12 cellular contexts compared by ENCODE assay signal in genomic region chr5:157050050-157050449, GRCh38. TPM values are rescaled to one million over a fixed set of nuclear protein-coding genes. Genes with fewer than 3 reads are reported as not detected.
DNase-seq lines count a peak whose midpoint lies in the region; ATAC-seq and TF ChIP-seq lines count a peak whose summit lies in the region.
"Had no signal": no experiment of that assay in that cellular context is flagged by ENCODE, and none has a peak within 500 bp of the region (broad histone marks: within the 10 kb centered on the region; RNA-seq: fewer than 3 reads in every experiment).

No MANE protein-coding gene starts in this region.

- H3K27ac ChIP-seq in HUES48 (ENCODE audit: low read depth, low read length) (peak overlapping the region; percentile 71), spleen (peak overlapping the region in 1 of 8 donors; percentile 11)
- H3K27ac ChIP-seq: foreskin keratinocyte, pancreas had no signal

- H3K27me3 Mint-ChIP-seq in activated T-cell treated with anti-CD3 and anti-CD28 coated beads, Interleukin-2, amount 50 U/mL, for 72 hours (ENCODE audit: low read depth), result no peaks in the 10 kb centered on the region
- no peaks in the 10 kb centered on the region for H3K27me3 Mint-ChIP-seq in chondrocyte (ENCODE audit: low read depth)
- no peaks in the 10 kb centered on the region for H3K27me3 Mint-ChIP-seq in stimulated activated naive CD8-positive, alpha-beta T cell treated with anti-CD3 and anti-CD28 coated beads, Interleukin-15, Interleukin-2, amounts not matched to agents 100 ng/mL and 50 ng/mL, for 24 hours

- TF ChIP-seq POLR2A in spleen (IDR thresholded peaks at IDR 0.05), result no peak

- H3K4me1 Mint-ChIP-seq in activated T-cell treated with anti-CD3 and anti-CD28 coated beads, Interleukin-2, amount 50 U/mL, for 72 hours (ENCODE audit: low read depth), result peaks cover 33% of the 10 kb centered on the region
- peaks cover 7% of the 10 kb centered on the region for H3K4me1 Mint-ChIP-seq in chondrocyte (ENCODE audit: low read depth)
- H3K4me1 Mint-ChIP-seq in stimulated activated naive CD8-positive, alpha-beta T cell treated with anti-CD3 and anti-CD28 coated beads, Interleukin-15, Interleukin-2, amounts not matched to agents 100 ng/mL and 50 ng/mL, for 24 hours (ENCODE audit: low read depth), result peaks cover 53% of the 10 kb centered on the region

- H3K9me3 ChIP-seq in HUES48 (ENCODE audit: control insufficient read depth, insufficient read depth, low read length) (no peaks in the 10 kb centered on the region), spleen (no peaks in the 10 kb centered on the region)
- H3K9me3 ChIP-seq: pancreas had no signal

- DNase-seq in activated T-cell treated with anti-CD3 and anti-CD28 coated beads, Interleukin-2, amount 50 U/mL, for 72 hours, result no peak
- no peak for DNase-seq in activated T-cell treated with anti-CD3 and anti-CD28 coated beads for 4 hours
- no peak for DNase-seq in chondrocyte (ENCODE audit: low spot score)
- no peak for DNase-seq in NCI-H2196 (lab: John Stamatoyannopoulos, UW; ENCODE audit: unreplicated experiment)
- DNase-seq in COLO829 (ENCODE audit: low spot score), result no peak
- DNase-seq in spleen, result no peak
- DNase-seq: foreskin keratinocyte, NCI-H524, pancreas had no signal

- H3K4me1 ChIP-seq in HUES48 (ENCODE audit: control insufficient read depth, insufficient read depth, low read length), result peaks cover 10% of the 10 kb centered on the region; the same call in 1 of the 2 replicates
- no peaks in the 10 kb centered on the region for H3K4me1 ChIP-seq in spleen
- H3K4me1 ChIP-seq: foreskin keratinocyte, pancreas had no signal

- H3K27ac Mint-ChIP-seq in activated T-cell treated with anti-CD3 and anti-CD28 coated beads, Interleukin-2, amount 50 U/mL, for 72 hours, result peak overlapping the region; percentile 39
- H3K27ac Mint-ChIP-seq in chondrocyte (ENCODE audit: unreplicated experiment), result peak overlapping the region; percentile 5
- H3K27ac Mint-ChIP-seq in stimulated activated naive CD8-positive, alpha-beta T cell treated with anti-CD3 and anti-CD28 coated beads, Interleukin-15, Interleukin-2, amounts not matched to agents 100 ng/mL and 50 ng/mL, for 24 hours, result peak overlapping the region; percentile 69

- WGBS in spleen, 5 donors, result 38 to 56% (median 47%) methylated on average over 5 of the region's 5 CpGs

- intact Hi-C loops in spleen (cut with DNase I; ENCODE audit: low total_unique reads), result no loop called here

- TF ChIP-seq CTCF in chondrocyte (IDR thresholded peaks at IDR 0.05) (no peak), spleen (IDR thresholded peaks at IDR 0.05 in 8 of 11, conservative IDR thresholded peaks at IDR 0.05 in 3 of 11) (no peak)

- H3K9ac ChIP-seq in HUES48 (ENCODE audit: low read depth, low read length), result no peak overlapping the region; the same call in 1 of the 2 replicates

- H3K27me3 ChIP-seq in HUES48 (ENCODE audit: control insufficient read depth, insufficient read depth, low read length) (no peaks in the 10 kb centered on the region), spleen (replicated peaks in 1 of 7) (no peaks in the 10 kb centered on the region)
- H3K27me3 ChIP-seq: foreskin keratinocyte, pancreas had no signal

- H3K4me3 ChIP-seq in HUES48 (ENCODE audit: low read depth, low read length), result no peak overlapping the region
- peak overlapping the region in 1 of 8 donors; percentile 6 for H3K4me3 ChIP-seq in spleen
- H3K4me3 ChIP-seq: pancreas had no signal

- ATAC-seq in activated T-cell treated with anti-CD3 and anti-CD28 coated beads, Interleukin-2, amount 50 U/mL, for 72 hours (replicated peaks in 1 of 2), result peak in 1 of 2 donors; percentile 46
- ATAC-seq: foreskin keratinocyte, pancreas had no signal

- no peaks in the 10 kb centered on the region for H3K36me3 Mint-ChIP-seq in activated T-cell treated with anti-CD3 and anti-CD28 coated beads, Interleukin-2, amount 50 U/mL, for 72 hours (ENCODE audit: insufficient read depth in 2 of 2)
- H3K36me3 Mint-ChIP-seq in chondrocyte (ENCODE audit: low read depth), result no peaks in the 10 kb centered on the region
- no peaks in the 10 kb centered on the region for H3K36me3 Mint-ChIP-seq in stimulated activated naive CD8-positive, alpha-beta T cell treated with anti-CD3 and anti-CD28 coated beads, Interleukin-15, Interleukin-2, amounts not matched to agents 100 ng/mL and 50 ng/mL, for 24 hours (ENCODE audit: low read depth)

- H3K36me3 ChIP-seq in HUES48 (ENCODE audit: control insufficient read depth, insufficient read depth, low read length), result no peaks in the 10 kb centered on the region
- H3K36me3 ChIP-seq in spleen, result no peaks in the 10 kb centered on the region
- H3K36me3 ChIP-seq: pancreas had no signal

- no peaks in the 10 kb centered on the region for H3K9me3 Mint-ChIP-seq in activated T-cell treated with anti-CD3 and anti-CD28 coated beads, Interleukin-2, amount 50 U/mL, for 72 hours
- no peaks in the 10 kb centered on the region for H3K9me3 Mint-ChIP-seq in chondrocyte (ENCODE audit: low read depth)
- no peaks in the 10 kb centered on the region for H3K9me3 Mint-ChIP-seq in stimulated activated naive CD8-positive, alpha-beta T cell treated with anti-CD3 and anti-CD28 coated beads, Interleukin-15, Interleukin-2, amounts not matched to agents 100 ng/mL and 50 ng/mL, for 24 hours

- peak overlapping the region; percentile 16 to 69 for H3K4me3 Mint-ChIP-seq in activated T-cell treated with anti-CD3 and anti-CD28 coated beads, Interleukin-2, amount 50 U/mL, for 72 hours
- no peak overlapping the region for H3K4me3 Mint-ChIP-seq in chondrocyte (ENCODE audit: unreplicated experiment)
- H3K4me3 Mint-ChIP-seq in stimulated activated naive CD8-positive, alpha-beta T cell treated with anti-CD3 and anti-CD28 coated beads, Interleukin-15, Interleukin-2, amounts not matched to agents 100 ng/mL and 50 ng/mL, for 24 hours, result peak overlapping the region; percentile 47

RNA-seq across cellular contexts. Expression of gene HAVCR1, which starts 8.9 kb away (rescaled TPM):
- 1 to 10 TPM; 2.6 to 2.7 TPM for total RNA-seq in activated T-cell treated with anti-CD3 and anti-CD28 coated beads, Interleukin-2, amount 50 U/mL, for 72 hours
- total RNA-seq in chondrocyte (0.15 TPM in 1 of 3 replicates, not detected in the others), spleen (1 to 10 TPM in 2 of 7 donors, under 1 TPM in 2, not detected in 3; 0.52 to 1.5 (median 1.0) TPM)
- not detected for polyA plus RNA-seq in spleen
- total RNA-seq: dermis microvascular lymphatic vessel endothelial cell, foreskin keratinocyte had no signal
- polyA plus RNA-seq: foreskin keratinocyte, pancreas had no signal

RNA-seq across cellular contexts. Expression of gene HAVCR2, which starts 58.8 kb away (rescaled TPM):
- 10 to 100 TPM; 19.7 to 30.2 TPM for total RNA-seq in activated T-cell treated with anti-CD3 and anti-CD28 coated beads, Interleukin-2, amount 50 U/mL, for 72 hours
- total RNA-seq in chondrocyte (0.28 to 0.35 TPM in 2 of 3 replicates, not detected in the other), spleen (10 to 100 TPM; 17.2 to 37.8 (median 35.7) TPM)
- 10 to 100 TPM in 2 of 3 donors, 1 to 10 TPM in 1; 7.8 to 11.5 (median 10.6) TPM for polyA plus RNA-seq in spleen
- total RNA-seq: foreskin keratinocyte had no signal
- polyA plus RNA-seq: foreskin keratinocyte had no signal

Comparison
In these comparisons a context has a peak if more than half of its experiments do, and no peak if none do; other contexts are left out.
1. H3K27ac Mint-ChIP-seq: peak in every context shown above with its lines; median percentile 69 in stimulated activated naive CD8-positive, alpha-beta T cell treated with anti-CD3 and anti-CD28 coated beads, Interleukin-15, Interleukin-2, amounts not matched to agents 100 ng/mL and 50 ng/mL, for 24 hours; 39 in activated T-cell treated with anti-CD3 and anti-CD28 coated beads, Interleukin-2, amount 50 U/mL, for 72 hours; 5 in chondrocyte.
2. RNA of gene HAVCR2, which starts 58.8 kb away (total RNA-seq): 17.2 to 37.8 TPM in spleen and 19.7 to 30.2 TPM in activated T-cell treated with anti-CD3 and anti-CD28 coated beads, Interleukin-2, amount 50 U/mL, for 72 hours; 0.28 to 0.35 TPM in chondrocyte; every median in the first group is over 10 times any median in the second.